ENCODE assay signal across 19 cellular contexts in genomic region chr9:99365233-99365980, GRCh38.
DNase-seq lines count a peak whose midpoint lies in the region; ATAC-seq, FAIRE-seq and TF ChIP-seq lines count a peak whose summit lies in the region.
"Had no signal": no experiment of that assay in that cellular context is flagged by ENCODE, and none has a peak within 500 bp of the region (broad histone marks: within the 10 kb centered on the region; RNA-seq: fewer than 3 reads in every experiment).

No MANE protein-coding gene starts in this region.

- H3K9me3 ChIP-seq in RWPE2 (ENCODE audit: severe bottlenecking) (no peaks in the 10 kb centered on the region), fibroblast of lung (ENCODE audit: control insufficient read depth, insufficient read depth, low read depth, low read length) (no peaks in the 10 kb centered on the region), gastrocnemius medialis (no peaks in the 10 kb centered on the region), HepG2 (ENCODE audit: low read length) (no peaks in the 10 kb centered on the region), transverse colon (no peaks in the 10 kb centered on the region)
- H3K9me3 ChIP-seq: BE2C, stomach had no signal

- TF ChIP-seq POLR2A in GM12891 (IDR thresholded peaks at IDR 0.05; ENCODE audit: low read depth, low read length) = no peak
- no peak for TF ChIP-seq POLR2A in gastrocnemius medialis (IDR thresholded peaks at IDR 0.05)
- no peak for TF ChIP-seq POLR2A in HepG2 (IDR thresholded peaks at IDR 0.05; ENCODE audit: insufficient read depth in 1 of 2, low read depth in 2 of 2, low read length in 2 of 2)
- TF ChIP-seq POLR2A in transverse colon (IDR thresholded peaks at IDR 0.05) = no peak

- TF ChIP-seq RAD21 in HepG2 (CRISPR knock-in tag; IDR thresholded peaks at IDR 0.05) = no peak

- DNase-seq in GM12891 (ENCODE audit: insufficient read length, low spot score) (no peak), RWPE2 (ENCODE audit: low spot score) (no peak), fibroblast of lung (ENCODE audit: low read depth in 2 of 2) (peak; percentile 58 to 66), gastrocnemius medialis (no peak), NOMO-1 treated with DMSO at 0.1 percent for 48 hours (lab: John Stamatoyannopoulos, UW; ENCODE audit: unreplicated experiment) (no peak), HepG2 (ENCODE audit: low spot score) (no peak), transverse colon (no peak)
- no peak for DNase-seq in stimulated activated CD4-positive, alpha-beta T cell treated with anti-CD3 and anti-CD28 coated beads, Interleukin-1b, Interleukin-23, amount 100 ng/mL, for 48 hours
- DNase-seq: activated CD4-positive, alpha-beta T cell treated with anti-CD3 and anti-CD28 coated beads for 1 hour; activated CD8-positive, alpha-beta memory T cell treated with anti-CD3 and anti-CD28 coated beads, Interleukin-2, amount 50 U/mL, for 48 hours; BE2C; left cardiac atrium; SIG-M5; stomach had no signal

- CTCF ChIA-PET in HepG2 (lab: Yijun Ruan, JAX; ENCODE audit: low intra/inter-chr PET ratio, low total read pairs) = no interaction called here

- 1% methylated on average over 6 of the region's 7 CpGs for WGBS in HepG2 (ENCODE audit: low lambda C conversion rate)
- whole genome bisulfite sequencing in transverse colon (ENCODE audit: low coverage in 1 of 2), 2 donors = 56 to 65% methylated on average over 3 to 7 of the region's 7 CpGs

- peak; percentile 13 for FAIRE-seq in GM12891 (lab: Jason Lieb, UNC)
- FAIRE-seq in HepG2 (lab: Jason Lieb, UNC) = no peak
- FAIRE-seq: colon, D721Med had no signal

- BruUV-seq in HepG2 (replicated peaks; lab: Mats Ljungman, UMichigan) = no TSS peak

- ATAC-seq in RWPE2 (ENCODE audit: low read depth) = peak; percentile 33; the same call in 1 of the 3 replicates
- ATAC-seq in gastrocnemius medialis = no peak
- ATAC-seq in HepG2 = no peak
- ATAC-seq: activated naive CD4-positive, alpha-beta T cell treated with anti-CD3 and anti-CD28 coated beads, Interleukin-2, amount 50 U/mL, for 72 hours; left cardiac atrium had no signal

- POLR2A ChIA-PET in HepG2 (lab: Yijun Ruan, JAX) = no interaction called here

- TF ChIP-seq EP300 in HepG2 (IDR thresholded peaks at IDR 0.05; ENCODE audit: low read depth in 2 of 2, low read length in 2 of 2) = no peak
- TF ChIP-seq EP300 in HepG2 (CRISPR knock-in tag; IDR thresholded peaks at IDR 0.05; ENCODE audit: borderline replicate concordance) = no peak
- no peak for TF ChIP-seq EP300 in transverse colon (IDR thresholded peaks at IDR 0.05; ENCODE audit: low read depth)

- H3K9ac ChIP-seq in fibroblast of lung (ENCODE audit: insufficient read depth, low read length) (no peak overlapping the region), HepG2 (ENCODE audit: insufficient read depth, low read depth, low read length) (no peak overlapping the region)

- H3K4me3 ChIP-seq in RWPE2 (ENCODE audit: severe bottlenecking) (no peak overlapping the region), fibroblast of lung (replicated peaks in 1 of 4; ENCODE audit: control extremely low read depth in 1 of 4, insufficient read depth in 1 of 4, low read depth in 3 of 4, low read length in 4 of 4) (no peak overlapping the region), gastrocnemius medialis (no peak overlapping the region), HepG2 (replicated peaks in 1 of 3; ENCODE audit: insufficient read depth in 1 of 3, low read depth in 2 of 3, low read length in 3 of 3) (no peak overlapping the region), transverse colon (no peak overlapping the region)
- H3K4me3 ChIP-seq: hepatocyte, stomach had no signal

- TF ChIP-seq CTCF in RWPE2 (IDR thresholded peaks at IDR 0.05; ENCODE audit: poor library complexity, severe bottlenecking) (no peak), fibroblast of lung (conservative IDR thresholded peaks at IDR 0.05 in 1 of 2, IDR thresholded peaks at IDR 0.05 in 1 of 2; ENCODE audit: low read depth in 1 of 2, low read length in 2 of 2) (no peak), gastrocnemius medialis (IDR thresholded peaks at IDR 0.05 in 4 of 5, conservative IDR thresholded peaks at IDR 0.05 in 1 of 5) (no peak), HepG2 (CRISPR knock-in tag; IDR thresholded peaks at IDR 0.05) (no peak), transverse colon (IDR thresholded peaks at IDR 0.05) (no peak)

- no peaks in the 10 kb centered on the region for H3K27me3 ChIP-seq in RWPE2 (ENCODE audit: insufficient read depth, poor library complexity, severe bottlenecking)
- no peaks in the 10 kb centered on the region for H3K27me3 ChIP-seq in fibroblast of lung (ENCODE audit: control insufficient read depth, insufficient read depth, low read length)
- no peaks in the 10 kb centered on the region for H3K27me3 ChIP-seq in gastrocnemius medialis
- H3K27me3 ChIP-seq in HepG2 (ENCODE audit: control insufficient read depth in 1 of 2, insufficient read depth in 2 of 2, low read length in 2 of 2) = peaks cover 0 to 33% of the 10 kb centered on the region in 2 experiments; a peak in 2 of 5 replicates
- no peaks in the 10 kb centered on the region for H3K27me3 ChIP-seq in transverse colon
- H3K27me3 ChIP-seq: BE2C had no signal

- H3K4me1 ChIP-seq in RWPE2 (ENCODE audit: insufficient read depth, poor library complexity, severe bottlenecking) = no peaks in the 10 kb centered on the region
- peaks cover 20% of the 10 kb centered on the region for H3K4me1 ChIP-seq in fibroblast of lung (ENCODE audit: control insufficient read depth, extremely low read depth, insufficient read depth, low read length)
- peaks cover 37 to 51% of the 10 kb centered on the region in 2 donors for H3K4me1 ChIP-seq in gastrocnemius medialis
- H3K4me1 ChIP-seq in HepG2 (ENCODE audit: insufficient read depth, low read length) = 0 out of 2 replicates have a peak, but pooled peaks cover 4% of the 10 kb centered on the region
- H3K4me1 ChIP-seq in transverse colon = peaks cover 0 to 5% (median 1%) of the 10 kb centered on the region in 4 donors
- H3K4me1 ChIP-seq: BE2C had no signal

- H4K20me1 ChIP-seq in fibroblast of lung (ENCODE audit: control insufficient read depth, extremely low read depth, insufficient read depth, low read length) (no peaks in the 10 kb centered on the region), HepG2 (ENCODE audit: insufficient read depth, low read length) (no peaks in the 10 kb centered on the region)

- no peaks in the 10 kb centered on the region for H3K36me3 ChIP-seq in RWPE2 (ENCODE audit: low read depth)
- H3K36me3 ChIP-seq in fibroblast of lung (ENCODE audit: control insufficient read depth, insufficient read depth, low read length) = no peaks in the 10 kb centered on the region
- H3K36me3 ChIP-seq in gastrocnemius medialis = no peaks in the 10 kb centered on the region
- H3K36me3 ChIP-seq in HepG2 (replicated peaks in 1 of 2; ENCODE audit: control insufficient read depth in 1 of 2, insufficient read depth in 2 of 2, low read length in 2 of 2) = no peaks in the 10 kb centered on the region
- no peaks in the 10 kb centered on the region for H3K36me3 ChIP-seq in transverse colon
- H3K36me3 ChIP-seq: BE2C, stomach had no signal

- intact Hi-C loops in gastrocnemius medialis (cut with DNase I; ENCODE audit: low total_unique reads) (loop anchor here (10.0 kb wide), 1 partner anchor 1059 kb away; the partner anchor contains the start of gene MSANTD3), HepG2 (cut with micrococcal nuclease; ENCODE audit: unreplicated experiment) (no loop called here), transverse colon (cut with DNase I; ENCODE audit: low total_unique reads) (no loop called here)

- H3K4me2 ChIP-seq in fibroblast of lung (ENCODE audit: extremely low read depth, insufficient read depth, low read length) = no peak overlapping the region
- H3K4me2 ChIP-seq in HepG2 (ENCODE audit: low read depth, low read length) = no peak overlapping the region
- H3K4me2 ChIP-seq: hepatocyte had no signal

- H3K27ac ChIP-seq in RWPE2 (ENCODE audit: poor library complexity, severe bottlenecking) = no peak overlapping the region
- H3K27ac ChIP-seq in fibroblast of lung (ENCODE audit: insufficient read depth, low read length) = no peak overlapping the region
- H3K27ac ChIP-seq in gastrocnemius medialis = peak overlapping the region; percentile 92 to 99 (median 96)
- H3K27ac ChIP-seq in HepG2 (ENCODE audit: extremely low read length, insufficient read depth, low read length) = no peak overlapping the region
- no peak overlapping the region for H3K27ac ChIP-seq in transverse colon
- H3K27ac ChIP-seq: epithelial cell of prostate, hepatocyte, stomach had no signal

- H3K79me2 ChIP-seq in fibroblast of lung (ENCODE audit: control insufficient read depth, insufficient read depth, low read length) = no peaks in the 10 kb centered on the region
- no peaks in the 10 kb centered on the region for H3K79me2 ChIP-seq in HepG2 (ENCODE audit: insufficient read depth, low read length)
- H3K79me2 ChIP-seq: hepatocyte had no signal

- in situ Hi-C loops in gastrocnemius medialis (cut with MboI; ENCODE audit: low sequenced_read_pairs in 4 of 4) = loop anchor here in 1 of 4 donors (10.0 kb wide), 1 partner anchor 111 kb away; no protein-coding TSS in a partner anchor
- in situ Hi-C loops in HepG2 (cut with HindIII; ENCODE audit: extremely low pct_ligation_motif_present, low pct_unique_long_range_greater_than_20kb) = no loop called here
- in situ Hi-C loops in transverse colon (cut with MboI; ENCODE audit: low pct_ligation_motif_present in 1 of 4, low pct_unique_long_range_greater_than_20kb in 1 of 4, low sequenced_read_pairs in 3 of 4) = no loop called here

- H2AFZ ChIP-seq in fibroblast of lung (ENCODE audit: low read length) = no peak overlapping the region
- no peak overlapping the region for H2AFZ ChIP-seq in HepG2 (ENCODE audit: low read length)
- H2AFZ ChIP-seq: hepatocyte had no signal

TF ChIP-seq in GM12891, 5 proteins besides CTCF, POLR2A, EP300 and RAD21:
- TF ChIP-seq TAF1 (IDR thresholded peaks at IDR 0.05; ENCODE audit: low read depth, low read length) (no peak), SPI1 (IDR thresholded peaks at IDR 0.05; ENCODE audit: low read depth, low read length) (no peak), POU2F2 (IDR thresholded peaks at IDR 0.05; ENCODE audit: low read depth, low read length) (no peak), PAX5 (IDR thresholded peaks at IDR 0.05; ENCODE audit: insufficient read depth, low read length, severe bottlenecking) (no peak), POLR2AphosphoS5 (IDR thresholded peaks at IDR 0.05; ENCODE audit: low read depth, low read length) (no peak)

TF ChIP-seq in HepG2, 621 proteins besides CTCF, POLR2A, EP300 and RAD21 (continues in another document):
- TF ChIP-seq BRCA1 (CRISPR knock-in tag; IDR thresholded peaks at IDR 0.05) = no peak

Comparison
In these comparisons a context has a peak if more than half of its experiments do, and no peak if none do; other contexts are left out.
1. DNase-seq: peak in fibroblast of lung (2 of 2); none in GM12891 (single experiment), RWPE2 (single experiment), gastrocnemius medialis (0 of 2), NOMO-1 treated with DMSO at 0.1 percent for 48 hours (single experiment), HepG2 (single experiment), stimulated activated CD4-positive, alpha-beta T cell treated with anti-CD3 and anti-CD28 coated beads, Interleukin-1b, Interleukin-23, amount 100 ng/mL, for 48 hours (single experiment) and transverse colon (single experiment).
2. H3K27ac ChIP-seq: peak in gastrocnemius medialis (4 of 4); none in RWPE2 (single experiment), fibroblast of lung (single experiment), HepG2 (single experiment) and transverse colon (0 of 4).